Comparison of ENCODE assay signal across 8 cellular contexts in genomic region chr16:19521471-19522368, GRCh38. TPM values are rescaled to one million over a fixed set of nuclear protein-coding genes. Genes with fewer than 3 reads are reported as not detected.
DNase-seq lines count a peak whose midpoint lies in the region; ATAC-seq lines count a peak whose summit lies in the region.

Gene GDE1 (minus strand): TSS chr16:19522098. CDS start chr16:19521964, 134 bp downstream.

- peak within 1 kb of the TSS; percentile 62 to 87 (median 78); a peak in 21 of 22 replicates for H3K27ac ChIP-seq in BLaER1 treated with 17β-estradiol and CSF1 and Interleukin-3, amounts not matched to agents 10 nM and 100 nM

- peak within 1 kb of the TSS; percentile 96 for H3K4me3 Mint-ChIP-seq in activated CD4-positive, alpha-beta T cell treated with anti-CD3 and anti-CD28 coated beads, Interleukin-2, amount 10 ng/mL, durations not matched to agents 7 days and 5 days

- no peaks in the 10 kb centered on the region for H3K27me3 Mint-ChIP-seq in activated CD4-positive, alpha-beta T cell treated with anti-CD3 and anti-CD28 coated beads, Interleukin-2, amount 10 ng/mL, durations not matched to agents 7 days and 5 days

- H3K9me3 ChIP-seq in BLaER1 treated with 17β-estradiol and CSF1 and Interleukin-3, amounts not matched to agents 10 nM and 100 nM (replicated peaks in 1 of 11), result no peaks in the 10 kb centered on the region

- CTCF ChIA-PET in activated CD4-positive, alpha-beta T cell treated with anti-CD3 and anti-CD28 coated beads, Interleukin-2, amount 10 ng/mL, durations not matched to agents 7 days and 5 days (lab: Charles Lee), result interaction anchor here (0.6 to 1.4 kb wide), 3 partner anchors 9 to 436 kb away, joined by 3 to 5 read pairs (median 3); no protein-coding TSS in a partner anchor

- H3K36me3 ChIP-seq in BLaER1 treated with 17β-estradiol and CSF1 and Interleukin-3, amounts not matched to agents 10 nM and 100 nM, result peaks cover 3 to 25% (median 12%) of the 10 kb centered on the region in 11 experiments

- H4K20me1 ChIP-seq in BLaER1 treated with 17β-estradiol and CSF1 and Interleukin-3, amounts not matched to agents 10 nM and 100 nM, result peaks cover 0 to 7% (median 0%) of the 10 kb centered on the region in 11 experiments; a peak in 7 of 22 replicates

- peak within 1 kb of the TSS; percentile 92 for H3K27ac Mint-ChIP-seq in activated CD4-positive, alpha-beta T cell treated with anti-CD3 and anti-CD28 coated beads, Interleukin-2, amount 10 ng/mL, durations not matched to agents 7 days and 5 days

- peak; percentile 69 for DNase-seq in GM19240 (ENCODE audit: insufficient read length, low spot score)
- DNase-seq in NCI-H524 treated with DMSO at 0.1 percent for 48 hours (lab: John Stamatoyannopoulos, UW), result peak; percentile 48
- DNase-seq in activated CD4-positive, alpha-beta T cell treated with anti-CD3 and anti-CD28 coated beads, Interleukin-2, amount 10 ng/mL, durations not matched to agents 7 days and 5 days, result peak; percentile 95
- peak; percentile 88 for DNase-seq in dedifferentiated amniotic fluid mesenchymal stem cell (ENCODE audit: extremely low spot score)
- DNase-seq in left lobe of liver (ENCODE audit: low spot score), result peak; percentile 95
- peak; percentile 94 for DNase-seq in stimulated activated CD4-positive, alpha-beta T cell treated with anti-CD3 and anti-CD28 coated beads, Interleukin-2, amount 100 ng/mL, for 4 hours (ENCODE audit: low read depth)

- peaks cover 46 to 73% (median 52%) of the 10 kb centered on the region in 10 experiments for H3K4me1 ChIP-seq in BLaER1 treated with 17β-estradiol and CSF1 and Interleukin-3, amounts not matched to agents 10 nM and 100 nM

- peak within 1 kb of the TSS; percentile 79 to 97 (median 91) for H3K4me2 ChIP-seq in BLaER1 treated with 17β-estradiol and CSF1 and Interleukin-3, amounts not matched to agents 10 nM and 100 nM

- H3K4me3 ChIP-seq in BLaER1 treated with 17β-estradiol and CSF1 and Interleukin-3, amounts not matched to agents 10 nM and 100 nM, result peak within 1 kb of the TSS; percentile 74 to 97 (median 92)

- H3K9me3 Mint-ChIP-seq in activated CD4-positive, alpha-beta T cell treated with anti-CD3 and anti-CD28 coated beads, Interleukin-2, amount 10 ng/mL, durations not matched to agents 7 days and 5 days, result no peaks in the 10 kb centered on the region

- peaks cover 59% of the 10 kb centered on the region for H3K4me1 Mint-ChIP-seq in activated CD4-positive, alpha-beta T cell treated with anti-CD3 and anti-CD28 coated beads, Interleukin-2, amount 10 ng/mL, durations not matched to agents 7 days and 5 days

- peak within 1 kb of the TSS; percentile 78 to 88 (median 86) for H3K9ac ChIP-seq in BLaER1 treated with 17β-estradiol and CSF1 and Interleukin-3, amounts not matched to agents 10 nM and 100 nM

- peak; percentile 63 for ATAC-seq in HG03460 (IDR thresholded peaks at IDR 0.05; ENCODE audit: unreplicated experiment)
- ATAC-seq in left lobe of liver, result peak; percentile 91

- H3K27me3 ChIP-seq in BLaER1 treated with 17β-estradiol and CSF1 and Interleukin-3, amounts not matched to agents 10 nM and 100 nM, result no peaks in the 10 kb centered on the region

- POLR2A ChIA-PET in activated CD4-positive, alpha-beta T cell treated with anti-CD3 and anti-CD28 coated beads, Interleukin-2, amount 10 ng/mL, durations not matched to agents 7 days and 5 days (lab: Charles Lee), result no interaction called here

- H3K36me3 Mint-ChIP-seq in activated CD4-positive, alpha-beta T cell treated with anti-CD3 and anti-CD28 coated beads, Interleukin-2, amount 10 ng/mL, durations not matched to agents 7 days and 5 days (ENCODE audit: low read depth), result peaks cover 13% of the 10 kb centered on the region

RNA-seq across cellular contexts. Expression of gene GDE1, which starts in this region (rescaled TPM):
- 10 to 100 TPM; 22.9 to 24.6 TPM for total RNA-seq in activated CD4-positive, alpha-beta T cell treated with anti-CD3 and anti-CD28 coated beads, Interleukin-2, amount 10 ng/mL, durations not matched to agents 7 days and 5 days
- 22.0 TPM for total RNA-seq in left lobe of liver

Comparison
In these comparisons a context has a peak if more than half of its experiments do, and no peak if none do; other contexts are left out.
1. Peak in every context shown above with its lines: DNase-seq, ATAC-seq, H3K4me3 ChIP-seq and H3K27ac ChIP-seq.